23 cellular contexts compared by ENCODE assay signal in the genomic region with DNA sequence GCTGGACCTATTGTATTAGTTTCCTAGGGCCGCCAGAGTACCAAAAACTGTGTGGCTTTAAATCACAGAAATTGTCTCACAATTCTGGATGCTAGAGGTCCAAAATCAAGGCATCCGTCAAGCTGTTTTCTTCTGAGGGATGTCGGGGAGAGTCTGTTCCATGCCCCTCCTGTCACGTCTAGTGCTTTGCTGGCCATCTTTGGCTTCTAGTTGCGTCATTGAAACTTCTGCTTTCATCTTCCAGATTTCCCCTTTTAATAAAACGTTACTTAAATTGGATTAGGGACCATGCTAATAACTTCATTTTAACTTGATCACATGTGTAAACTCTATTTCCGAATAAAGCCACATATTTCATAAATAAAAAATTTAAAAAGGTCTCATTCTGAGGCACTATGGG. TPM values are rescaled to one million over a fixed set of nuclear protein-coding genes. Genes with fewer than 3 reads are reported as not detected.
A peak's percentile ranks its signal among the peaks of the same experiment; 100 is the strongest.
DNase-seq lines count a peak whose midpoint lies in the region; ATAC-seq and TF ChIP-seq lines count a peak whose summit lies in the region.
"Had no signal": no experiment of that assay in that cellular context is flagged by ENCODE, and none has a peak within 500 bp of the region (broad histone marks: within the 10 kb centered on the region; RNA-seq: fewer than 3 reads in every experiment).

No MANE protein-coding gene starts in this region.

- peak overlapping the region; percentile 71 for H3K4me2 ChIP-seq in OCI-LY3 (ENCODE audit: low read length)

- H3K27ac ChIP-seq in OCI-LY3 (ENCODE audit: low read length), result 0 out of 2 replicates have a peak overlapping the region, but pooled peaks have one; percentile 13
- H3K27ac ChIP-seq in upper lobe of right lung, result no peak overlapping the region
- no peak overlapping the region for H3K27ac ChIP-seq in suprapubic skin
- H3K27ac ChIP-seq in heart right ventricle, result no peak overlapping the region
- H3K27ac ChIP-seq: 22Rv1, ascending aorta, SK-N-MC had no signal

- no peaks in the 10 kb centered on the region for H4K20me1 ChIP-seq in OCI-LY3 (ENCODE audit: insufficient read depth, low read length)

- DNase-seq in SIG-M5 treated with dmso at 0.1 percent for 504 hours (lab: John Stamatoyannopoulos, UW; ENCODE audit: unreplicated experiment) (peak; percentile 80), SIG-M5 (lab: John Stamatoyannopoulos, UW) (no peak), globus pallidus (ENCODE audit: low spot score) (peak; percentile 24), upper lobe of right lung (no peak), suprapubic skin (ENCODE audit: low spot score in 2 of 2) (no peak), heart right ventricle (no peak), foreskin fibroblast (no peak)
- DNase-seq: activated CD4-positive, alpha-beta memory T cell treated with anti-CD3 and anti-CD28 coated beads, Interleukin-2, amount 10 ng/mL, durations not matched to agents 7 days and 5 days; activated naive CD8-positive, alpha-beta T cell treated with anti-CD3 and anti-CD28 coated beads for 36 hours; Caco-2; caudate nucleus; DND-41; H7; mammary epithelial cell; NCI-H1105 treated with DMSO at 0.1 percent for 48 hours; NCI-H2081; RPMI8226 had no signal

- WGBS in suprapubic skin, result 85% methylated on average over 7 of the region's 7 CpGs
- 87 to 93% methylated on average over 7 of the region's 7 CpGs for WGBS in heart right ventricle, 2 donors

- H3K4me3 ChIP-seq in OCI-LY3 (ENCODE audit: low read length) (peak overlapping the region; percentile 19), upper lobe of right lung (no peak overlapping the region), suprapubic skin (no peak overlapping the region), heart right ventricle (no peak overlapping the region), foreskin fibroblast (ENCODE audit: low read depth in 1 of 2, low read length in 2 of 2) (no peak overlapping the region)
- H3K4me3 ChIP-seq: ascending aorta, psoas muscle, SK-N-MC had no signal

- no peak for TF ChIP-seq CTCF in OCI-LY3 (IDR thresholded peaks at IDR 0.05; ENCODE audit: low read depth, low read length)
- TF ChIP-seq CTCF in upper lobe of right lung (IDR thresholded peaks at IDR 0.05), result no peak
- no peak for TF ChIP-seq CTCF in suprapubic skin (IDR thresholded peaks at IDR 0.05)
- no peak for TF ChIP-seq CTCF in heart right ventricle (IDR thresholded peaks at IDR 0.05)
- no peak for TF ChIP-seq CTCF in foreskin fibroblast (IDR thresholded peaks at IDR 0.05; ENCODE audit: low read depth, low read length)

- H3K79me2 ChIP-seq in OCI-LY3 (ENCODE audit: low read length), result peaks cover 9% of the 10 kb centered on the region

- H3K9me3 ChIP-seq in OCI-LY3 (ENCODE audit: insufficient read depth, low read length), result no peaks in the 10 kb centered on the region
- H3K9me3 ChIP-seq in upper lobe of right lung, result no peaks in the 10 kb centered on the region
- H3K9me3 ChIP-seq in suprapubic skin, result no peaks in the 10 kb centered on the region
- H3K9me3 ChIP-seq in heart right ventricle, result no peaks in the 10 kb centered on the region
- H3K9me3 ChIP-seq: ascending aorta, Caco-2, psoas muscle had no signal

- TF ChIP-seq POLR2A in suprapubic skin (IDR thresholded peaks at IDR 0.05), result no peak

- peak; percentile 12 for ATAC-seq in upper lobe of right lung
- ATAC-seq in heart right ventricle, result no peak
- ATAC-seq: activated CD4-positive, CD25-positive, alpha-beta regulatory T cell treated with anti-CD3 and anti-CD28 coated beads, Interleukin-2, amount 50 U/mL, for 24 hours; psoas muscle had no signal

- H3K4me1 ChIP-seq in OCI-LY3 (ENCODE audit: low read length), result peaks cover 17% of the 10 kb centered on the region
- peaks cover 3% of the 10 kb centered on the region for H3K4me1 ChIP-seq in upper lobe of right lung
- H3K4me1 ChIP-seq in suprapubic skin, result peaks cover 9% of the 10 kb centered on the region
- peaks cover 0 to 27% (median 8%) of the 10 kb centered on the region in 9 donors for H3K4me1 ChIP-seq in heart right ventricle
- H3K4me1 ChIP-seq: Caco-2 had no signal

- no peak for TF ChIP-seq EP300 in suprapubic skin (IDR thresholded peaks at IDR 0.05)

- no peak overlapping the region for H3K9ac ChIP-seq in OCI-LY3 (ENCODE audit: low read length)

- H3K36me3 ChIP-seq in OCI-LY3 (replicated peaks; ENCODE audit: low read depth, low read length), result peaks cover 7% of the 10 kb centered on the region
- H3K36me3 ChIP-seq in upper lobe of right lung, result peaks cover 45% of the 10 kb centered on the region
- peaks cover 41% of the 10 kb centered on the region for H3K36me3 ChIP-seq in suprapubic skin
- H3K36me3 ChIP-seq in heart right ventricle, result peaks cover 0 to 92% (median 42%) of the 10 kb centered on the region in 9 donors

- 0 out of 2 replicates have a peak overlapping the region, but pooled peaks have one; percentile 66 for H2AFZ ChIP-seq in OCI-LY3 (ENCODE audit: low read depth, low read length)

- intact Hi-C loops in upper lobe of right lung (cut with DNase I), result no loop called here
- intact Hi-C loops in heart right ventricle (cut with DNase I), result loop anchor here in 6 of 10 donors (5.0 to 10.0 kb wide), 2 partner anchors 108 to 210 kb away; partner anchors contain the start of genes GYS1 (in 2 of the 6) and RUVBL2 (in 2 of the 6)

- H3K27me3 ChIP-seq in OCI-LY3 (ENCODE audit: low read depth, low read length), result no peaks in the 10 kb centered on the region
- no peaks in the 10 kb centered on the region for H3K27me3 ChIP-seq in upper lobe of right lung
- no peaks in the 10 kb centered on the region for H3K27me3 ChIP-seq in suprapubic skin
- no peaks in the 10 kb centered on the region for H3K27me3 ChIP-seq in heart right ventricle
- H3K27me3 ChIP-seq: ascending aorta had no signal

RNA-seq across cellular contexts. Expression of gene TRPM4, which starts 47.5 kb away (rescaled TPM):
- total RNA-seq in upper lobe of right lung, result 44.3 TPM
- 10 to 100 TPM; 45.2 to 87.6 (median 62.4) TPM for total RNA-seq in suprapubic skin
- 10 to 100 TPM; 21.7 to 38.5 (median 33.0) TPM for total RNA-seq in heart right ventricle
- 100 to 1,000 TPM in 1 of 2 donors, 10 to 100 TPM in 1; 20.4 to 100 TPM for polyA plus RNA-seq in heart right ventricle
- total RNA-seq: activated naive CD8-positive, alpha-beta T cell treated with anti-CD3 and anti-CD28 coated beads for 36 hours had no signal

RNA-seq across cellular contexts. Expression of gene HRC, which starts 49.9 kb away (rescaled TPM):
- total RNA-seq in upper lobe of right lung (2.2 TPM), suprapubic skin (1 to 10 TPM in 1 of 4 donors, under 1 TPM in 2, not detected in 1; 0.47 to 1.0 (median 0.53) TPM), heart right ventricle (1,000 to 10,000 TPM in 6 of 10 donors, 100 to 1,000 TPM in 4; 901 to 1,557 (median 1,052) TPM)
- polyA plus RNA-seq in heart right ventricle, result 100 to 1,000 TPM; 331 to 710 TPM
- total RNA-seq: activated CD4-positive, alpha-beta memory T cell treated with anti-CD3 and anti-CD28 coated beads, Interleukin-2, amount 10 ng/mL, durations not matched to agents 7 days and 5 days; activated naive CD8-positive, alpha-beta T cell treated with anti-CD3 and anti-CD28 coated beads for 36 hours; ascending aorta; Caco-2; mammary epithelial cell had no signal
- polyA plus RNA-seq: mammary epithelial cell had no signal

Comparison
In these comparisons a context has a peak if more than half of its experiments do, and no peak if none do; other contexts are left out.
1. DNase-seq: peak in SIG-M5 treated with dmso at 0.1 percent for 504 hours (single experiment) and globus pallidus (single experiment); none in SIG-M5 (single experiment), upper lobe of right lung (single experiment), suprapubic skin (0 of 2), heart right ventricle (0 of 2) and foreskin fibroblast (0 of 2).
2. RNA of gene HRC, which starts 49.9 kb away (total RNA-seq): 901 to 1,557 TPM in heart right ventricle; 2.2 TPM in upper lobe of right lung (single experiment) and 0.47 to 1.0 TPM in suprapubic skin; every median in the first group is over 100 times any median in the second.